ENCODE assay signal across 8 cellular contexts in the genomic region with DNA sequence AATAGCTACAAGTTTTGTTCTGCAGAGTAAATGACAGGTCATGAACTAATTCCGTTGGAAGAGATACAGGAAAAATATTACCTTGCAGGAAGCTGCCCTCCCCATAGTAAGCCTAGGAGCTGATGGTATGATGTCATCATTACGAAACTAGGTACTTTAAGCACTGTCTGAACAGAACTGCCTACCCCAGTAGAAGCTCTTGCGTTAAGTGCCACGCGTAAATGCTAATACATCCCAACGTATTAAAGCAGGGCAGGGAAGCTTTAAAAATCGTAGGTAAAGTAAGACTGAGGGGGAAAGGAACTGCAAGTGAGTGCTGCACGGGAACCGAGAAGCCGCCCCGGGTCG. TPM values are rescaled to one million over a fixed set of nuclear protein-coding genes. Genes with fewer than 3 reads are reported as not detected.
DNase-seq lines count a peak whose midpoint lies in the region; FAIRE-seq and TF ChIP-seq lines count a peak whose summit lies in the region.

No MANE protein-coding gene starts in this region.

- H3K36me3 Mint-ChIP-seq in IgD-negative memory B cell, result no peaks in the 10 kb centered on the region

- H3K4me3 Mint-ChIP-seq in IgD-negative memory B cell, result peak overlapping the region; percentile 87 to 98 (median 96)

- H3K4me1 Mint-ChIP-seq in IgD-negative memory B cell, result peaks cover 0 to 7% (median 0%) of the 10 kb centered on the region in 3 donors

- FAIRE-seq in GM12892 (lab: Jason Lieb, UNC), result peak; percentile 91

- H3K27ac ChIP-seq in epithelial cell of prostate, result peak overlapping the region; percentile 75

- no peaks in the 10 kb centered on the region for H3K9me3 Mint-ChIP-seq in IgD-negative memory B cell

- H3K27me3 Mint-ChIP-seq in IgD-negative memory B cell, result peaks cover 2% of the 10 kb centered on the region

- DNase-seq in GM12892 (ENCODE audit: insufficient read length) (peak; percentile 16), H4 (ENCODE audit: low spot score) (peak; percentile 56), SK-N-DZ (ENCODE audit: low spot score) (peak; percentile 41), epithelial cell of prostate (ENCODE audit: low read depth, low spot score) (peak; percentile 27), myocyte (ENCODE audit: low read depth) (peak; percentile 31), GM19240 (ENCODE audit: insufficient read length, low spot score) (no peak)
- no peak for DNase-seq in activated naive CD4-positive, alpha-beta T cell treated with Interleukin-2 at 50 U/mL for 16 hours

- peak overlapping the region in 1 of 3 donors; percentile 46 for H3K27ac Mint-ChIP-seq in IgD-negative memory B cell

- no peak for TF ChIP-seq POLR2A in GM12892 (IDR thresholded peaks at IDR 0.05; ENCODE audit: low read depth, low read length)

RNA-seq across cellular contexts. Expression of gene UGGT2, which starts 0.6 kb away (rescaled TPM):
- polyA plus RNA-seq in GM12892 (2012; ENCODE audit: missing spikeins), result 9.7 TPM
- total RNA-seq in H4 (2014; rRNA removed; shearing (Covaris generic)), result 19.9 and 34.0 TPM in 2 replicates
- polyA plus RNA-seq in IgD-negative memory B cell, result 0.70 TPM
- polyA plus RNA-seq in SK-N-DZ (2014; cell fraction: cytosol; rRNA removed), result 19.2 and 23.5 TPM in 2 replicates
- 85.6 and 115 TPM in 2 replicates for polyA plus RNA-seq in SK-N-DZ (2014; cell fraction: nucleus; rRNA removed)
- 27.9 and 29.0 TPM in 2 replicates for total RNA-seq in myocyte
- polyA plus RNA-seq in myocyte (2012), result 9.6 TPM

RNA-seq across cellular contexts. Expression of gene HS6ST3, which starts 37.3 kb away (rescaled TPM):
- not detected for polyA plus RNA-seq in GM12892 (2012; ENCODE audit: missing spikeins)
- total RNA-seq in H4 (2014; rRNA removed; shearing (Covaris generic)), result 1.6 and 2.4 TPM in 2 replicates
- not detected for polyA plus RNA-seq in IgD-negative memory B cell
- 9.8 and 10.8 TPM in 2 replicates for polyA plus RNA-seq in SK-N-DZ (2014; cell fraction: cytosol; rRNA removed)
- polyA plus RNA-seq in SK-N-DZ (2014; cell fraction: nucleus; rRNA removed), result 12.9 and 15.8 TPM in 2 replicates
- 0.05 TPM in 1 of 2 replicates, not detected in the other for total RNA-seq in myocyte
- polyA plus RNA-seq in myocyte (2012), result not detected

Comparison
In these comparisons a context has a peak if more than half of its experiments do, and no peak if none do; other contexts are left out.
1. DNase-seq: peak in GM12892 (single experiment), H4 (single experiment), SK-N-DZ (single experiment), epithelial cell of prostate (single experiment) and myocyte (single experiment); none in GM19240 (single experiment) and activated naive CD4-positive, alpha-beta T cell treated with Interleukin-2 at 50 U/mL for 16 hours (single experiment).